ENCODE assay signal across 1 cellular context in the genomic region with DNA sequence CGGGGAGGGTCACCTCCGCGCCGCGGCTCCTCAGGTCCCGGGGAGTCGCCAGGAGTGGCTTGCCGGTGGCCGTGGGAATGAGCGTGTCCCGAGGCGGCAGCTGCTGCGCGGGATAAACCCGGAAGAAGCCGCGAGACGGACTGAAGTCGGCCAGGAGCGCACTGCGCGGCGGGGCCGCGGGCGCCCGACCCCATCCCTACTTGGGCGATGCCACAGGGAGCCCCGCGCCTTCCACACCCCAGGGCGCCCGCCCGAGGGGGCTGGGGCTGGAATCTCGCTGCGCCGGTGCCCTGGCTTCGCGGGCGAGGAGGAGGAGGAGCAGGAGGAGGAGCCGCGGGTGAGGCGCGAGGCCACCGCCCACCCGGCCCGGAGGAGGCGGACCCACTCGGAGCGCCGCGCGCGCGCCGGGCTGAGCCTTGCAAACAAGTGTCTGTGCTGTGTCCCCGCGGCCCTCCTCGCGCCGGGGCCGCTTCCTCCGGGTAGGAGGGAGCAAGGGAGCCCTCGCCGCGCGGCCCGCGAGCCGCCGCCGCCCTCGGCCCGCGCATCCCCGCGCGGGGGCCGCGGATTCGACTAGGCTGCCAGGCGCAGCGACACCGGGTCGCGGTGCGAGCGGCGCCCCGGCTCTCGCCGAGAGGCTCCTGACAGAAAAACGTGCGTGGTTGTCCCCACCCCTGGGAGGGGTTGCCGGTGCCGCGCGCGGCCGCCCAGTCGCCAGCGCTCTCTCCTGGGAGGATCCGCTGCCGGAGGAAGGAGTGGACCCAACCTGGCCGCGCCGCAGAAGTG.
TF ChIP-seq lines count a peak whose summit lies in the region.

A gene (plus strand): TSS at position 412 of the 783 bp plus-strand sequence.

TF ChIP-seq in HepG2, 621 proteins besides CTCF, POLR2A, EP300 and RAD21 (continued from another document and continues in another):
- TF ChIP-seq MTA3 (CRISPR knock-in tag; IDR thresholded peaks at IDR 0.05), result no peak
- TF ChIP-seq REPIN1 (CRISPR knock-in tag; IDR thresholded peaks at IDR 0.05; ENCODE audit: borderline replicate concordance, low read depth), result peak; percentile 59; the same call in 1 of the 2 replicates
- TF ChIP-seq MBNL3 (CRISPR knock-in tag; conservative IDR thresholded peaks at IDR 0.05), result no peak
- no peak for TF ChIP-seq ZNF644 (CRISPR knock-in tag; IDR thresholded peaks at IDR 0.05; ENCODE audit: low read depth)
- TF ChIP-seq RBM39 (IDR thresholded peaks at IDR 0.05; ENCODE audit: low read depth, low read length, poor library complexity, severe bottlenecking), result peak; percentile 53
- peak; percentile 52 for TF ChIP-seq MYC (CRISPR knock-in tag; IDR thresholded peaks at IDR 0.05; ENCODE audit: borderline replicate concordance)
- TF ChIP-seq, protein P1, sequence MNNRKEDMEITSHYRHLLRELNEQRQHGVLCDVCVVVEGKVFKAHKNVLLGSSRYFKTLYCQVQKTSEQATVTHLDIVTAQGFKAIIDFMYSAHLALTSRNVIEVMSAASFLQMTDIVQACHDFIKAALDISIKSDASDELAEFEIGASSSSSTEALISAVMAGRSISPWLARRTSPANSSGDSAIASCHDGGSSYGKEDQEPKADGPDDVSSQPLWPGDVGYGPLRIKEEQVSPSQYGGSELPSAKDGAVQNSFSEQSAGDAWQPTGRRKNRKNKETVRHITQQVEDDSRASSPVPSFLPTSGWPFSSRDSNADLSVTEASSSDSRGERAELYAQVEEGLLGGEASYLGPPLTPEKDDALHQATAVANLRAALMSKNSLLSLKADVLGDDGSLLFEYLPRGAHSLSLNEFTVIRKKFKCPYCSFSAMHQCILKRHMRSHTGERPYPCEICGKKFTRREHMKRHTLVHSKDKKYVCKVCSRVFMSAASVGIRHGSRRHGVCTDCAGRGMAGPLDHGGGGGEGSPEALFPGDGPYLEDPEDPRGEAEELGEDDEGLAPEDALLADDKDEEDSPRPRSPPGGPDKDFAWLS (CRISPR knock-in tag; IDR thresholded peaks at IDR 0.05; ENCODE audit: borderline replicate concordance), result no peak
- TF ChIP-seq, protein P2, sequence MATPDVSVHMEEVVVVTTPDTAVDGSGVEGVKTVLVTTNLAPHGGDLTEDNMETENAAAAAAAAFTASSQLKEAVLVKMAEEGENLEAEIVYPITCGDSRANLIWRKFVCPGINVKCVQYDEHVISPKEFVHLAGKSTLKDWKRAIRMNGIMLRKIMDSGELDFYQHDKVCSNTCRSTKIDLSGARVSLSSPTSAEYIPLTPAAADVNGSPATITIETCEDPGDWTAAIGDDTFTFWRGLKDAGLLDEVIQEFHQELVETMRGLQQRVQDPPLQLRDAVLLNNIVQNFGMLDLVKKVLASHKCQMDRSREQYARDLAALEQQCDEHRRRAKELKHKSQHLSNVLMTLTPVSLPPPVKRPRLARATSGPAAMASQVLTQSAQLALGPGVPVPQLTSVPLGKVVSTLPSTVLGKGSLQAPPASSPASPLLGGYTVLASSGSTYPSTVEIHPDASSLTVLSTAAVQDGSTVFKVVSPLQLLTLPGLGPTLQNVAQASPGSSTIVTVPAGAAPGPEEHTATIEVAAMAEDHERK (CRISPR knock-in tag; IDR thresholded peaks at IDR 0.05; ENCODE audit: low read depth), result no peak
- TF ChIP-seq, protein P3, sequence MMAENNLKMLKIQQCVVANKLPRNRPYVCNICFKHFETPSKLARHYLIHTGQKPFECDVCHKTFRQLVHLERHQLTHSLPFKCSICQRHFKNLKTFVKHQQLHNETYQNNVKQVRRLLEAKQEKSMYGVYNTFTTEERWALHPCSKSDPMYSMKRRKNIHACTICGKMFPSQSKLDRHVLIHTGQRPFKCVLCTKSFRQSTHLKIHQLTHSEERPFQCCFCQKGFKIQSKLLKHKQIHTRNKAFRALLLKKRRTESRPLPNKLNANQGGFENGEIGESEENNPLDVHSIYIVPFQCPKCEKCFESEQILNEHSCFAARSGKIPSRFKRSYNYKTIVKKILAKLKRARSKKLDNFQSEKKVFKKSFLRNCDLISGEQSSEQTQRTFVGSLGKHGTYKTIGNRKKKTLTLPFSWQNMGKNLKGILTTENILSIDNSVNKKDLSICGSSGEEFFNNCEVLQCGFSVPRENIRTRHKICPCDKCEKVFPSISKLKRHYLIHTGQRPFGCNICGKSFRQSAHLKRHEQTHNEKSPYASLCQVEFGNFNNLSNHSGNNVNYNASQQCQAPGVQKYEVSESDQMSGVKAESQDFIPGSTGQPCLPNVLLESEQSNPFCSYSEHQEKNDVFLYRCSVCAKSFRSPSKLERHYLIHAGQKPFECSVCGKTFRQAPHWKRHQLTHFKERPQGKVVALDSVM (CRISPR knock-in tag; IDR thresholded peaks at IDR 0.05), result no peak
- TF ChIP-seq NCOA2 (CRISPR knock-in tag; IDR thresholded peaks at IDR 0.05), result no peak
- no peak for TF ChIP-seq TAF15 (IDR thresholded peaks at IDR 0.05; ENCODE audit: low read depth, low read length, poor library complexity, severe bottlenecking)
- TF ChIP-seq SOX5 (CRISPR knock-in tag; IDR thresholded peaks at IDR 0.05; ENCODE audit: borderline replicate concordance), result no peak
- no peak; the same call in none of the 2 replicates for TF ChIP-seq KDM5B (CRISPR knock-in tag; IDR thresholded peaks at IDR 0.05; ENCODE audit: borderline replicate concordance)
- no peak; the same call in 1 of the 2 replicates for TF ChIP-seq ZBTB3 (CRISPR knock-in tag; IDR thresholded peaks at IDR 0.05; ENCODE audit: borderline replicate concordance, low read depth)
- TF ChIP-seq TCF12 (IDR thresholded peaks at IDR 0.05), result no peak
- TF ChIP-seq TCF12 (CRISPR knock-in tag; IDR thresholded peaks at IDR 0.05), result 0 out of 2 replicates have a peak, but pooled peaks have one; percentile 73
- TF ChIP-seq, protein P4, sequence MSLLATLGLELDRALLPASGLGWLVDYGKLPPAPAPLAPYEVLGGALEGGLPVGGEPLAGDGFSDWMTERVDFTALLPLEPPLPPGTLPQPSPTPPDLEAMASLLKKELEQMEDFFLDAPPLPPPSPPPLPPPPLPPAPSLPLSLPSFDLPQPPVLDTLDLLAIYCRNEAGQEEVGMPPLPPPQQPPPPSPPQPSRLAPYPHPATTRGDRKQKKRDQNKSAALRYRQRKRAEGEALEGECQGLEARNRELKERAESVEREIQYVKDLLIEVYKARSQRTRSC (CRISPR knock-in tag; IDR thresholded peaks at IDR 0.05; ENCODE audit: low read depth), result no peak
- no peak for TF ChIP-seq RAD51 (IDR thresholded peaks at IDR 0.05; ENCODE audit: borderline replicate concordance)
- TF ChIP-seq ELF1 (CRISPR knock-in tag; IDR thresholded peaks at IDR 0.05), result peak; percentile 76
- no peak; the same call in 1 of the 2 replicates for TF ChIP-seq IRF2 (CRISPR knock-in tag; IDR thresholded peaks at IDR 0.05)
- TF ChIP-seq, protein P5, sequence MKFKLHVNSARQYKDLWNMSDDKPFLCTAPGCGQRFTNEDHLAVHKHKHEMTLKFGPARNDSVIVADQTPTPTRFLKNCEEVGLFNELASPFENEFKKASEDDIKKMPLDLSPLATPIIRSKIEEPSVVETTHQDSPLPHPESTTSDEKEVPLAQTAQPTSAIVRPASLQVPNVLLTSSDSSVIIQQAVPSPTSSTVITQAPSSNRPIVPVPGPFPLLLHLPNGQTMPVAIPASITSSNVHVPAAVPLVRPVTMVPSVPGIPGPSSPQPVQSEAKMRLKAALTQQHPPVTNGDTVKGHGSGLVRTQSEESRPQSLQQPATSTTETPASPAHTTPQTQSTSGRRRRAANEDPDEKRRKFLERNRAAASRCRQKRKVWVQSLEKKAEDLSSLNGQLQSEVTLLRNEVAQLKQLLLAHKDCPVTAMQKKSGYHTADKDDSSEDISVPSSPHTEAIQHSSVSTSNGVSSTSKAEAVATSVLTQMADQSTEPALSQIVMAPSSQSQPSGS (CRISPR knock-in tag; IDR thresholded peaks at IDR 0.05), result no peak
- TF ChIP-seq KDM3A (CRISPR knock-in tag; IDR thresholded peaks at IDR 0.05; ENCODE audit: low read depth), result peak; percentile 52; the same call in 1 of the 2 replicates
- no peak for TF ChIP-seq TBL1XR1 (IDR thresholded peaks at IDR 0.05; ENCODE audit: borderline replicate concordance, low read length, partially characterized antibody)
- peak; percentile 4; the same call in 1 of the 2 replicates for TF ChIP-seq ZNF605 (CRISPR knock-in tag; IDR thresholded peaks at IDR 0.05)
- no peak for TF ChIP-seq ZNF567 (CRISPR knock-in tag; IDR thresholded peaks at IDR 0.05; ENCODE audit: borderline replicate concordance)
- no peak for TF ChIP-seq ZNF274 (CRISPR knock-in tag; IDR thresholded peaks at IDR 0.05)
- TF ChIP-seq SMARCC2 (IDR thresholded peaks at IDR 0.05), result no peak
- TF ChIP-seq HNRNPUL1 (IDR thresholded peaks at IDR 0.05; ENCODE audit: low read depth, low read length), result no peak
- TF ChIP-seq DR1 (CRISPR knock-in tag; IDR thresholded peaks at IDR 0.05), result 0 out of 2 replicates have a peak, but pooled peaks have one; percentile 29
- TF ChIP-seq MAFG (CRISPR knock-in tag; IDR thresholded peaks at IDR 0.05), result no peak
- TF ChIP-seq, protein P6, sequence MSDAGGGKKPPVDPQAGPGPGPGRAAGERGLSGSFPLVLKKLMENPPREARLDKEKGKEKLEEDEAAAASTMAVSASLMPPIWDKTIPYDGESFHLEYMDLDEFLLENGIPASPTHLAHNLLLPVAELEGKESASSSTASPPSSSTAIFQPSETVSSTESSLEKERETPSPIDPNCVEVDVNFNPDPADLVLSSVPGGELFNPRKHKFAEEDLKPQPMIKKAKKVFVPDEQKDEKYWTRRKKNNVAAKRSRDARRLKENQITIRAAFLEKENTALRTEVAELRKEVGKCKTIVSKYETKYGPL (CRISPR knock-in tag; IDR thresholded peaks at IDR 0.05), result no peak
- no peak for TF ChIP-seq ZBTB8A (CRISPR knock-in tag; IDR thresholded peaks at IDR 0.05; ENCODE audit: borderline replicate concordance, low read depth)
- no peak for TF ChIP-seq ZBTB20 (CRISPR knock-in tag; IDR thresholded peaks at IDR 0.05; ENCODE audit: borderline replicate concordance, low read depth)
- TF ChIP-seq, protein P7, sequence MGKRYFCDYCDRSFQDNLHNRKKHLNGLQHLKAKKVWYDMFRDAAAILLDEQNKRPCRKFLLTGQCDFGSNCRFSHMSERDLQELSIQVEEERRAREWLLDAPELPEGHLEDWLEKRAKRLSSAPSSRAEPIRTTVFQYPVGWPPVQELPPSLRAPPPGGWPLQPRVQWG (CRISPR knock-in tag; IDR thresholded peaks at IDR 0.05; ENCODE audit: borderline replicate concordance, low read depth), result no peak
- TF ChIP-seq RFXAP (CRISPR knock-in tag; IDR thresholded peaks at IDR 0.05; ENCODE audit: borderline replicate concordance), result 0 out of 2 replicates have a peak, but pooled peaks have one; percentile 29
- TF ChIP-seq ZMYM2 (CRISPR knock-in tag; IDR thresholded peaks at IDR 0.05), result no peak
- TF ChIP-seq, protein P8, sequence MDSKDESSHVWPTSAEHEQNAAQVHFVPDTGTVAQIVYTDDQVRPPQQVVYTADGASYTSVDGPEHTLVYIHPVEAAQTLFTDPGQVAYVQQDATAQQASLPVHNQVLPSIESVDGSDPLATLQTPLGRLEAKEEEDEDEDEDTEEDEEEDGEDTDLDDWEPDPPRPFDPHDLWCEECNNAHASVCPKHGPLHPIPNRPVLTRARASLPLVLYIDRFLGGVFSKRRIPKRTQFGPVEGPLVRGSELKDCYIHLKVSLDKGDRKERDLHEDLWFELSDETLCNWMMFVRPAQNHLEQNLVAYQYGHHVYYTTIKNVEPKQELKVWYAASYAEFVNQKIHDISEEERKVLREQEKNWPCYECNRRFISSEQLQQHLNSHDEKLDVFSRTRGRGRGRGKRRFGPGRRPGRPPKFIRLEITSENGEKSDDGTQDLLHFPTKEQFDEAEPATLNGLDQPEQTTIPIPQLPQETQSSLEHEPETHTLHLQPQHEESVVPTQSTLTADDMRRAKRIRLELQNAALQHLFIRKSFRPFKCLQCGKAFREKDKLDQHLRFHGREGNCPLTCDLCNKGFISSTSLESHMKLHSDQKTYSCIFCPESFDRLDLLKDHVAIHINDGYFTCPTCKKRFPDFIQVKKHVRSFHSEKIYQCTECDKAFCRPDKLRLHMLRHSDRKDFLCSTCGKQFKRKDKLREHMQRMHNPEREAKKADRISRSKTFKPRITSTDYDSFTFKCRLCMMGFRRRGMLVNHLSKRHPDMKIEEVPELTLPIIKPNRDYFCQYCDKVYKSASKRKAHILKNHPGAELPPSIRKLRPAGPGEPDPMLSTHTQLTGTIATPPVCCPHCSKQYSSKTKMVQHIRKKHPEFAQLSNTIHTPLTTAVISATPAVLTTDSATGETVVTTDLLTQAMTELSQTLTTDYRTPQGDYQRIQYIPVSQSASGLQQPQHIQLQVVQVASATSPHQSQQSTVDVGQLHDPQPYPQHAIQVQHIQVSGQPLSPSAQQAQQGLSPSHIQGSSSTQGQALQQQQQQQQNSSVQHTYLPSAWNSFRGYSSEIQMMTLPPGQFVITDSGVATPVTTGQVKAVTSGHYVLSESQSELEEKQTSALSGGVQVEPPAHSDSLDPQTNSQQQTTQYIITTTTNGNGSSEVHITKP (CRISPR knock-in tag; IDR thresholded peaks at IDR 0.05; ENCODE audit: low read depth), result no peak
- TF ChIP-seq SRSF9 (IDR thresholded peaks at IDR 0.05; ENCODE audit: borderline replicate concordance, insufficient read depth, low read depth, low read length, poor library complexity, severe bottlenecking), result no peak
- peak; percentile 51 for TF ChIP-seq YY1 (IDR thresholded peaks at IDR 0.05; ENCODE audit: insufficient read depth, insufficient replicate concordance, low read depth, low read length)
- TF ChIP-seq SMAD1 (CRISPR knock-in tag; IDR thresholded peaks at IDR 0.05; ENCODE audit: borderline replicate concordance, low read depth), result peak; percentile 81
- TF ChIP-seq ZNF160 (CRISPR knock-in tag; IDR thresholded peaks at IDR 0.05), result 0 out of 2 replicates have a peak, but pooled peaks have one; percentile 46
- 0 out of 2 replicates have a peak, but pooled peaks have one; percentile 68 for TF ChIP-seq ZNF713 (CRISPR knock-in tag; IDR thresholded peaks at IDR 0.05)
- peak; percentile 32; the same call in 1 of the 2 replicates for TF ChIP-seq IRX3 (CRISPR knock-in tag; IDR thresholded peaks at IDR 0.05; ENCODE audit: borderline replicate concordance, low read depth)
- TF ChIP-seq, protein P9, sequence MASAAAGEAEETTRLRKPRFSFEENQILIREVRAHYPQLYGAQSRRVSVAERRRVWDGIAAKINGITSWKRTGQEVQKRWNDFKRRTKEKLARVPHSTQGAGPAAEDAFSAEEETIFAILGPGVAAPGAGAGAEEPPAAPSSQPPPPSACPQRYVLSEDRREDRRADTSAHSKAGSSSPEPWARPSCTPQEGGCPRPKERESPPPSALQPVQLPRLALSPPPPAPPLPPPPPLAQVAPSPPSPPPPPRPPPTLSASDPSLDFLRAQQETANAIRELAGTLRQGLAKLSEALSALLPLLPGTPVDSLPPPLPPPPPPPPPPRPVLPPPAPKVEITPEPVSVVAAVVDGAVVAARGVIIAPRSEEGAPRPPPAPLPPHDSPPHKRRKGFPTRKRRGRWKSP (CRISPR knock-in tag; IDR thresholded peaks at IDR 0.05), result peak; percentile 90
